Comparison of ENCODE assay signal across 8 cellular contexts in the genomic region with DNA sequence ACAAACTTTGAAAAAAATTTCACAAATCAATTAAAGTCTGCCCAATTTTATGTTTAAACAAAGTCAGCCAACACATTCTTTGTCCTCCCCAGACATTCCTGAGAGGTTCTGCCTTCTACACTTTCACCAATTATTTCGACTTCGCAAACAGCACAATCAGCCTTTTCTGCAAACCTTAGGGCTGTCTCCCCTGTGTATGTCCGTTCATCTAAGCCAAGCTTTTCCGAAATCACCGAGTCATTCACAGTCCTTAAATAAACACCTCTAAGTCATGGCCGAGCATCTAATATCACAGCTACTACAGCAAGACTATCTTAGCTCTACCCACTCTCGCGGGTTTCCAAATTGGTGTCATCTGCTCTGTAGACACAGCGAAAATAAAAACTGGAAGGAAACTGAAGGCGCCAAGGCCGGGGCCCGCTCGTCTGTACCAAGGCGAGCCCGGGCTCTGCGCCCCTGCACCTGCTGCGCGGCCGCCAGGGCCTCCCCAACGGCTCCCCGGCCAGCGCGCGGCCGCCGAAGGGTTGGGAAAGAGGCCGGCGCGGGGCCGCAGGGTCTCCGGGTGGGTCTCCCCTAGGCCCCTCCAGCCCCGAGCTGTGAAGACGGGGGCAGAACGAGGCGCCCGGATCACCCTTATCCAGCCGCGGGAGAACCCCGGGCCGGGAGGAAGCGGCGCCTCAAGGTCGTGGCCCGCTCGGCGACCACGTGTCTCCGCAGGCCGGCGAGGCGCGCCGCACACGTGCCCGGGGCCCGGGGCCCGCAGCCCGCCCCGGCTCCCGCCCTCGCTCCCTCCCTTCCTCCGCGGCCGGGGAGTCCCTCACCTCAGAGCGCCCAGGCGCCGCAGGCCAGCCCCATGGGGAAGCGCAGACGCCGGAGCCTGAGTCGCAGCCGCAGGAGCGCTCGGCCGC. TPM values are rescaled to one million over a fixed set of nuclear protein-coding genes. Genes with fewer than 3 reads are reported as not detected.
DNase-seq lines count a peak whose midpoint lies in the region; ATAC-seq and TF ChIP-seq lines count a peak whose summit lies in the region.

No MANE protein-coding gene starts in this region.

- peaks cover 17% of the 10 kb centered on the region for H3K36me3 Mint-ChIP-seq in progenitor cell of endocrine pancreas (ENCODE audit: insufficient read depth)

- H3K36me3 ChIP-seq in right atrium auricular region, result peaks cover 25% of the 10 kb centered on the region

- no peaks in the 10 kb centered on the region for H3K9me3 ChIP-seq in right atrium auricular region

- H3K27ac ChIP-seq in right atrium auricular region, result peak overlapping the region; percentile 85 to 94

- H3K27me3 Mint-ChIP-seq in progenitor cell of endocrine pancreas, result peaks cover 10% of the 10 kb centered on the region

- no peaks in the 10 kb centered on the region for H3K9me3 Mint-ChIP-seq in progenitor cell of endocrine pancreas (ENCODE audit: low read depth)

- H3K27ac Mint-ChIP-seq in progenitor cell of endocrine pancreas, result peak overlapping the region; percentile 96

- H3K4me3 ChIP-seq in AG10803 (ENCODE audit: low read length) (peak overlapping the region; percentile 58), right atrium auricular region (peak overlapping the region; percentile 51 to 66)

- DNase-seq in AG10803 (ENCODE audit: low read depth), result peak; percentile 33
- peak; percentile 49 for DNase-seq in NCI-H2227 treated with DMSO at 0.1 percent for 48 hours (lab: John Stamatoyannopoulos, UW)
- peak; percentile 25 for DNase-seq in activated naive CD8-positive, alpha-beta T cell treated with anti-CD3 and anti-CD28 coated beads, Interleukin-2, amount 50 U/mL, for 16 hours (ENCODE audit: low read depth, low spot score)
- no peak for DNase-seq in right atrium auricular region (ENCODE audit: low spot score)
- peak; percentile 29 for DNase-seq in progenitor cell of endocrine pancreas (ENCODE audit: low spot score, unreplicated experiment)
- DNase-seq in effector CD4-positive, alpha-beta T cell, result no peak

- H3K4me1 Mint-ChIP-seq in progenitor cell of endocrine pancreas (ENCODE audit: low read depth), result peaks cover 13% of the 10 kb centered on the region

- no peak for TF ChIP-seq CTCF in AG10803 (conservative IDR thresholded peaks at IDR 0.05; ENCODE audit: low read length)
- TF ChIP-seq CTCF in right atrium auricular region (IDR thresholded peaks at IDR 0.05), result no peak
- TF ChIP-seq CTCF in progenitor cell of endocrine pancreas (IDR thresholded peaks at IDR 0.05; ENCODE audit: unreplicated experiment), result no peak

- peak overlapping the region; percentile 80 for H3K4me3 Mint-ChIP-seq in progenitor cell of endocrine pancreas (ENCODE audit: low read depth)

- no peaks in the 10 kb centered on the region for H3K27me3 ChIP-seq in right atrium auricular region

- peak; percentile 48 for ATAC-seq in GM18511 (IDR thresholded peaks at IDR 0.05; ENCODE audit: unreplicated experiment)
- peak; percentile 33 for ATAC-seq in HG02981 (IDR thresholded peaks at IDR 0.05; ENCODE audit: unreplicated experiment)

- H3K4me1 ChIP-seq in right atrium auricular region, result peaks cover 0 to 38% of the 10 kb centered on the region in 2 donors

RNA-seq across cellular contexts. Expression of a gene that starts 0.6 kb away (rescaled TPM):
- total RNA-seq in right atrium auricular region (10 to 100 TPM; 41.3 to 73.9 TPM), progenitor cell of endocrine pancreas (252 and 273 TPM in 2 replicates)

Comparison
In these comparisons a context has a peak if more than half of its experiments do, and no peak if none do; other contexts are left out.
1. DNase-seq: peak in AG10803 (single experiment), NCI-H2227 treated with DMSO at 0.1 percent for 48 hours (single experiment), activated naive CD8-positive, alpha-beta T cell treated with anti-CD3 and anti-CD28 coated beads, Interleukin-2, amount 50 U/mL, for 16 hours (single experiment) and progenitor cell of endocrine pancreas (single experiment); none in right atrium auricular region (single experiment) and effector CD4-positive, alpha-beta T cell (single experiment).